Comparison of ENCODE assay signal across 1 cellular context in the genomic region with DNA sequence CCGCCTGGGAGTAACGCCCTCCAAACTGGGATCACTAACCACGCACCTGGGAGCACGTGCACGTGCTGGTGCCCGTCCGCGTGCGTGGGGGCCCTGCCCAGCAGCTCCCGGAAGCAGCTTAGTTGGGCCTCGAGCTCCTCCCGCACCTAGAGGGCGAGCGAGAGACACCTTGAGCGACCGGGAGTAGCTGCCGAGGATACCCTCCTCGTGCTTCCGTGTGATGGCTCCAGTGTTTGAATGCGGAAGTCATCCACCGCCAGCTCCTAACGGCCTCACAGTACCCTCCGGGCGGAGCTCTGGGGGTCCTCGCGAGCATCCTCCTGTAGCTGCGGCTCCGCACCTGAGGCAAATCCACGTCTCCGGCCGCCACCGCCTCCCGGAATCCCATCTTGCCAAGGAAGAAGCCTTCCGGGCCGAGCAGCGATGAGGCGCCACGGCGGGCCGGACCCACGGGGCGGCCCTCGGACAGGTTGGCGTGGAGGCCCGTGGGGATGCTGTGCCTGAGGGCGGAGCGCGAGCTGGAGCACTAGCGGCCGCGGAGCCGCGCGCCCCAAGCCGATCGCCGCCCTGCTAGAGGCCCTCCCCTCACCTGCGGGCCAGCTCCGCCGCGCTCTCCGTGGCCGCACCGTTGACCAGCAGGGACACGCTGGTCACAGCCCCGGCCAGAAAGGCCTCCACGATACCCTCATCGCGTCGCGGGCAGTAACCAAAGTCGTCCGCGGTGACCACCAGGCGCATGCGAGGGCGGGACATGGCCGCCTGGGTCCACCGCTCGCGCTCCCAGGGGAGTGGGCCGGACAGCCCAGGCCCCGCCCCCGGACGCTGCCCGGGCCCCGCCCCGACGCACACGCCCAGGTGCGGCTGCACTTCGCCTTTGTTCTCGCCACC.
TF ChIP-seq lines count a peak whose summit lies in the region.

A gene with protein sequence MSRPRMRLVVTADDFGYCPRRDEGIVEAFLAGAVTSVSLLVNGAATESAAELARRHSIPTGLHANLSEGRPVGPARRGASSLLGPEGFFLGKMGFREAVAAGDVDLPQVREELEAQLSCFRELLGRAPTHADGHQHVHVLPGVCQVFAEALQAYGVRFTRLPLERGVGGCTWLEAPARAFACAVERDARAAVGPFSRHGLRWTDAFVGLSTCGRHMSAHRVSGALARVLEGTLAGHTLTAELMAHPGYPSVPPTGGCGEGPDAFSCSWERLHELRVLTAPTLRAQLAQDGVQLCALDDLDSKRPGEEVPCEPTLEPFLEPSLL (minus strand): TSS at position 761 of the 888 bp plus-strand sequence. CDS start 8 bp downstream, at position 753.

TF ChIP-seq in HepG2, 621 proteins besides CTCF, POLR2A, EP300 and RAD21 (continued from another document and continues in another):
- peak; percentile 33; the same call in 1 of the 2 replicates for TF ChIP-seq ZNF281 (CRISPR knock-in tag; IDR thresholded peaks at IDR 0.05; ENCODE audit: borderline replicate concordance)
- TF ChIP-seq, protein P1, sequence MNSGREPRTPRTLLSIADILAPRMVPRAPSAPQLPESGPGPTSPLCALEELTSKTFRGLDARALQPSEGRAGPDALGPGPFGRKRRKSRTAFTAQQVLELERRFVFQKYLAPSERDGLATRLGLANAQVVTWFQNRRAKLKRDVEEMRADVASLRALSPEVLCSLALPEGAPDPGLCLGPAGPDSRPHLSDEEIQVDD (CRISPR knock-in tag; IDR thresholded peaks at IDR 0.05; ENCODE audit: borderline replicate concordance), result peak; percentile 53; the same call in 1 of the 2 replicates
- peak; percentile 57; the same call in 1 of the 2 replicates for TF ChIP-seq ZMAT3 (CRISPR knock-in tag; conservative IDR thresholded peaks at IDR 0.05)
- no peak for TF ChIP-seq TRIM22 (IDR thresholded peaks at IDR 0.05)
- TF ChIP-seq DMTF1 (CRISPR knock-in tag; IDR thresholded peaks at IDR 0.05), result no peak
- peak; percentile 59 for TF ChIP-seq ZEB1 (IDR thresholded peaks at IDR 0.05; ENCODE audit: insufficient replicate concordance, low read depth)
- TF ChIP-seq ZNF746 (CRISPR knock-in tag; IDR thresholded peaks at IDR 0.05), result peak; percentile 80; the same call in 1 of the 2 replicates
- TF ChIP-seq ZNF142 (CRISPR knock-in tag; IDR thresholded peaks at IDR 0.05), result peak; percentile 87; the same call in 1 of the 2 replicates
- peak; percentile 62 for TF ChIP-seq ZNF768 (CRISPR knock-in tag; IDR thresholded peaks at IDR 0.05)
- peak; percentile 97 for TF ChIP-seq KDM4B (CRISPR knock-in tag; IDR thresholded peaks at IDR 0.05)
- TF ChIP-seq NPAS2 (CRISPR knock-in tag; IDR thresholded peaks at IDR 0.05; ENCODE audit: borderline replicate concordance), result no peak
- peak; percentile 60; the same call in 1 of the 2 replicates for TF ChIP-seq ZNF503 (CRISPR knock-in tag; IDR thresholded peaks at IDR 0.05)
- TF ChIP-seq NFYC (CRISPR knock-in tag; IDR thresholded peaks at IDR 0.05), result peak; percentile 60
- TF ChIP-seq, protein P2, sequence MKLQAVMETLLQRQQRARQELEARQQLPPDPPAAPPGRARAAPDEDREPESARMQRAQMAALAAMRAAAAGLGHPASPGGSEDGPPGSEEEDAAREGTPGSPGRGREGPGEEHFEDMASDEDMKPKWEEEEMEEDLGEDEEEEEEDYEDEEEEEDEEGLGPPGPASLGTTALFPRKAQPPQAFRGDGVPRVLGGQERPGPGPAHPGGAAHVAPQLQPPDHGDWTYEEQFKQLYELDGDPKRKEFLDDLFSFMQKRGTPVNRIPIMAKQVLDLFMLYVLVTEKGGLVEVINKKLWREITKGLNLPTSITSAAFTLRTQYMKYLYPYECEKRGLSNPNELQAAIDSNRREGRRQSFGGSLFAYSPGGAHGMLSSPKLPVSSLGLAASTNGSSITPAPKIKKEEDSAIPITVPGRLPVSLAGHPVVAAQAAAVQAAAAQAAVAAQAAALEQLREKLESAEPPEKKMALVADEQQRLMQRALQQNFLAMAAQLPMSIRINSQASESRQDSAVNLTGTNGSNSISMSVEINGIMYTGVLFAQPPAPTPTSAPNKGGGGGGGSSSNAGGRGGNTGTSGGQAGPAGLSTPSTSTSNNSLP (IDR thresholded peaks at IDR 0.05; ENCODE audit: low read depth, low read length), result no peak
- TF ChIP-seq ZBTB46 (CRISPR knock-in tag; IDR thresholded peaks at IDR 0.05; ENCODE audit: borderline replicate concordance), result 0 out of 2 replicates have a peak, but pooled peaks have one; percentile 80
- TF ChIP-seq, protein P3, sequence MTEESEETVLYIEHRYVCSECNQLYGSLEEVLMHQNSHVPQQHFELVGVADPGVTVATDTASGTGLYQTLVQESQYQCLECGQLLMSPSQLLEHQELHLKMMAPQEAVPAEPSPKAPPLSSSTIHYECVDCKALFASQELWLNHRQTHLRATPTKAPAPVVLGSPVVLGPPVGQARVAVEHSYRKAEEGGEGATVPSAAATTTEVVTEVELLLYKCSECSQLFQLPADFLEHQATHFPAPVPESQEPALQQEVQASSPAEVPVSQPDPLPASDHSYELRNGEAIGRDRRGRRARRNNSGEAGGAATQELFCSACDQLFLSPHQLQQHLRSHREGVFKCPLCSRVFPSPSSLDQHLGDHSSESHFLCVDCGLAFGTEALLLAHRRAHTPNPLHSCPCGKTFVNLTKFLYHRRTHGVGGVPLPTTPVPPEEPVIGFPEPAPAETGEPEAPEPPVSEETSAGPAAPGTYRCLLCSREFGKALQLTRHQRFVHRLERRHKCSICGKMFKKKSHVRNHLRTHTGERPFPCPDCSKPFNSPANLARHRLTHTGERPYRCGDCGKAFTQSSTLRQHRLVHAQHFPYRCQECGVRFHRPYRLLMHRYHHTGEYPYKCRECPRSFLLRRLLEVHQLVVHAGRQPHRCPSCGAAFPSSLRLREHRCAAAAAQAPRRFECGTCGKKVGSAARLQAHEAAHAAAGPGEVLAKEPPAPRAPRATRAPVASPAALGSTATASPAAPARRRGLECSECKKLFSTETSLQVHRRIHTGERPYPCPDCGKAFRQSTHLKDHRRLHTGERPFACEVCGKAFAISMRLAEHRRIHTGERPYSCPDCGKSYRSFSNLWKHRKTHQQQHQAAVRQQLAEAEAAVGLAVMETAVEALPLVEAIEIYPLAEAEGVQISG (CRISPR knock-in tag; IDR thresholded peaks at IDR 0.05), result peak; percentile 99
- TF ChIP-seq ZNF205 (CRISPR knock-in tag; IDR thresholded peaks at IDR 0.05), result peak; percentile 64
- no peak for TF ChIP-seq SRSF9 (IDR thresholded peaks at IDR 0.05; ENCODE audit: borderline replicate concordance, insufficient read depth, low read depth, low read length, poor library complexity, severe bottlenecking)
